1 cellular context compared by ENCODE assay signal in the genomic region with DNA sequence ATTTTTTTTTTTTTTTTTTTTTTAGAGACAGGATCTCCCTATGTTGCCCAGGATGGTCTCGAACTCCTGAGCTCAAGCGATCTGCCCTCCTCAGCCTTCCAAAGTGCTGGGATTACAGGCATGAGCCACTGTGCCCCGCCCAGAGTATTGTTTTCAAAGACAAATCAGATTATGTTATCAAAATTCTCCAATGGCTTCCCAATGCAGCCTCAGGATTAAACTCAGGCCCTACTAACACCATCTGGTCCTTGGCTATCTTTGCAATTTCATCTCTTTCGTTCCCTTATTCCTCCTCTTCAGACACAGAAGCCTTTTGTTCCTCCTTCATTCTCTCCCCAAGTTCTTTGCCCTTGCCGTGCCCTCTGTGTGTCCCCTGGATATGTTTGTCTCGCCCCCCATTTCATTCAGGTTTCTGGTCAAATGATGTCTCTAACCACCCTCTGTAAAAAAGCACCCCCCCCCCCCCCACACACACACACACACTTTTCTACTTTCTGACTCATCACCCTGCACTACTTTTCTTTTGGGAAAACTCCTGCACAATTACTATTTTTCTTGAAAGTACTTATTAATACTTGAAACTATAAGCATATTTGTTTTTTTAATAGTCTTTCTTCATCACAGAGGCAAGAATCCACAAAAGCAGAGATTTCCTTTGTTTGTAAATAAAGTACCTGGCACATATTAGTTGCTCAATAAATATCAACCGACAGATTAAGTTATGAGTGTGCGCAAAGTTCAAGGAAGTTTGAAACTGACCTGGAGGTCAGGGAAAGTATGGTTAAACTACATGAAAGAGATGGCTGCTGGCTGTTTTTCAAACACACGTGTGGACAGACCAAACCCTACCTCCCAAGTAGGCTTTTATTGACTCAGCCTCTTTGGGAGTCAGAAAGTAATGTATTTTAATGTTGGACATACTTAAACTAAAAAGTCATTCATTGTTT.
TF ChIP-seq lines count a peak whose summit lies in the region.

No MANE protein-coding gene starts in this region.

TF ChIP-seq in HepG2, 621 proteins besides CTCF, POLR2A, EP300 and RAD21 (continued from another document and continues in another):
- TF ChIP-seq, protein P1, sequence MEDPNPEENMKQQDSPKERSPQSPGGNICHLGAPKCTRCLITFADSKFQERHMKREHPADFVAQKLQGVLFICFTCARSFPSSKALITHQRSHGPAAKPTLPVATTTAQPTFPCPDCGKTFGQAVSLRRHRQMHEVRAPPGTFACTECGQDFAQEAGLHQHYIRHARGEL (CRISPR knock-in tag; IDR thresholded peaks at IDR 0.05), result no peak
- TF ChIP-seq NR2F2 (IDR thresholded peaks at IDR 0.05; ENCODE audit: borderline replicate concordance, low read depth), result peak; percentile 69; the same call in 1 of the 2 replicates
- TF ChIP-seq, protein P2, sequence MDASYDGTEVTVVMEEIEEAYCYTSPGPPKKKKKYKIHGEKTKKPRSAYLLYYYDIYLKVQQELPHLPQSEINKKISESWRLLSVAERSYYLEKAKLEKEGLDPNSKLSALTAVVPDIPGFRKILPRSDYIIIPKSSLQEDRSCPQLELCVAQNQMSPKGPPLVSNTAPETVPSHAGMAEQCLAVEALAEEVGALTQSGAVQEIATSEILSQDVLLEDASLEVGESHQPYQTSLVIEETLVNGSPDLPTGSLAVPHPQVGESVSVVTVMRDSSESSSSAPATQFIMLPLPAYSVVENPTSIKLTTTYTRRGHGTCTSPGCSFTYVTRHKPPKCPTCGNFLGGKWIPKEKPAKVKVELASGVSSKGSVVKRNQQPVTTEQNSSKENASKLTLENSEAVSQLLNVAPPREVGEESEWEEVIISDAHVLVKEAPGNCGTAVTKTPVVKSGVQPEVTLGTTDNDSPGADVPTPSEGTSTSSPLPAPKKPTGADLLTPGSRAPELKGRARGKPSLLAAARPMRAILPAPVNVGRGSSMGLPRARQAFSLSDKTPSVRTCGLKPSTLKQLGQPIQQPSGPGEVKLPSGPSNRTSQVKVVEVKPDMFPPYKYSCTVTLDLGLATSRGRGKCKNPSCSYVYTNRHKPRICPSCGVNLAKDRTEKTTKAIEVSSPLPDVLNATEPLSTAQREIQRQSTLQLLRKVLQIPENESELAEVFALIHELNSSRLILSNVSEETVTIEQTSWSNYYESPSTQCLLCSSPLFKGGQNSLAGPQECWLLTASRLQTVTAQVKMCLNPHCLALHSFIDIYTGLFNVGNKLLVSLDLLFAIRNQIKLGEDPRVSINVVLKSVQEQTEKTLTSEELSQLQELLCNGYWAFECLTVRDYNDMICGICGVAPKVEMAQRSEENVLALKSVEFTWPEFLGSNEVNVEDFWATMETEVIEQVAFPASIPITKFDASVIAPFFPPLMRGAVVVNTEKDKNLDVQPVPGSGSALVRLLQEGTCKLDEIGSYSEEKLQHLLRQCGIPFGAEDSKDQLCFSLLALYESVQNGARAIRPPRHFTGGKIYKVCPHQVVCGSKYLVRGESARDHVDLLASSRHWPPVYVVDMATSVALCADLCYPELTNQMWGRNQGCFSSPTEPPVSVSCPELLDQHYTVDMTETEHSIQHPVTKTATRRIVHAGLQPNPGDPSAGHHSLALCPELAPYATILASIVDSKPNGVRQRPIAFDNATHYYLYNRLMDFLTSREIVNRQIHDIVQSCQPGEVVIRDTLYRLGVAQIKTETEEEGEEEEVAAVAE (CRISPR knock-in tag; IDR thresholded peaks at IDR 0.05; ENCODE audit: borderline replicate concordance), result no peak
- no peak for TF ChIP-seq RARG (CRISPR knock-in tag; IDR thresholded peaks at IDR 0.05; ENCODE audit: low read depth)
- no peak for TF ChIP-seq ZNF773 (CRISPR knock-in tag; IDR thresholded peaks at IDR 0.05; ENCODE audit: borderline replicate concordance)
- TF ChIP-seq, protein P3, sequence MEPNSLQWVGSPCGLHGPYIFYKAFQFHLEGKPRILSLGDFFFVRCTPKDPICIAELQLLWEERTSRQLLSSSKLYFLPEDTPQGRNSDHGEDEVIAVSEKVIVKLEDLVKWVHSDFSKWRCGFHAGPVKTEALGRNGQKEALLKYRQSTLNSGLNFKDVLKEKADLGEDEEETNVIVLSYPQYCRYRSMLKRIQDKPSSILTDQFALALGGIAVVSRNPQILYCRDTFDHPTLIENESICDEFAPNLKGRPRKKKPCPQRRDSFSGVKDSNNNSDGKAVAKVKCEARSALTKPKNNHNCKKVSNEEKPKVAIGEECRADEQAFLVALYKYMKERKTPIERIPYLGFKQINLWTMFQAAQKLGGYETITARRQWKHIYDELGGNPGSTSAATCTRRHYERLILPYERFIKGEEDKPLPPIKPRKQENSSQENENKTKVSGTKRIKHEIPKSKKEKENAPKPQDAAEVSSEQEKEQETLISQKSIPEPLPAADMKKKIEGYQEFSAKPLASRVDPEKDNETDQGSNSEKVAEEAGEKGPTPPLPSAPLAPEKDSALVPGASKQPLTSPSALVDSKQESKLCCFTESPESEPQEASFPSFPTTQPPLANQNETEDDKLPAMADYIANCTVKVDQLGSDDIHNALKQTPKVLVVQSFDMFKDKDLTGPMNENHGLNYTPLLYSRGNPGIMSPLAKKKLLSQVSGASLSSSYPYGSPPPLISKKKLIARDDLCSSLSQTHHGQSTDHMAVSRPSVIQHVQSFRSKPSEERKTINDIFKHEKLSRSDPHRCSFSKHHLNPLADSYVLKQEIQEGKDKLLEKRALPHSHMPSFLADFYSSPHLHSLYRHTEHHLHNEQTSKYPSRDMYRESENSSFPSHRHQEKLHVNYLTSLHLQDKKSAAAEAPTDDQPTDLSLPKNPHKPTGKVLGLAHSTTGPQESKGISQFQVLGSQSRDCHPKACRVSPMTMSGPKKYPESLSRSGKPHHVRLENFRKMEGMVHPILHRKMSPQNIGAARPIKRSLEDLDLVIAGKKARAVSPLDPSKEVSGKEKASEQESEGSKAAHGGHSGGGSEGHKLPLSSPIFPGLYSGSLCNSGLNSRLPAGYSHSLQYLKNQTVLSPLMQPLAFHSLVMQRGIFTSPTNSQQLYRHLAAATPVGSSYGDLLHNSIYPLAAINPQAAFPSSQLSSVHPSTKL (CRISPR knock-in tag; IDR thresholded peaks at IDR 0.05), result peak; percentile 90
- TF ChIP-seq, protein P4, sequence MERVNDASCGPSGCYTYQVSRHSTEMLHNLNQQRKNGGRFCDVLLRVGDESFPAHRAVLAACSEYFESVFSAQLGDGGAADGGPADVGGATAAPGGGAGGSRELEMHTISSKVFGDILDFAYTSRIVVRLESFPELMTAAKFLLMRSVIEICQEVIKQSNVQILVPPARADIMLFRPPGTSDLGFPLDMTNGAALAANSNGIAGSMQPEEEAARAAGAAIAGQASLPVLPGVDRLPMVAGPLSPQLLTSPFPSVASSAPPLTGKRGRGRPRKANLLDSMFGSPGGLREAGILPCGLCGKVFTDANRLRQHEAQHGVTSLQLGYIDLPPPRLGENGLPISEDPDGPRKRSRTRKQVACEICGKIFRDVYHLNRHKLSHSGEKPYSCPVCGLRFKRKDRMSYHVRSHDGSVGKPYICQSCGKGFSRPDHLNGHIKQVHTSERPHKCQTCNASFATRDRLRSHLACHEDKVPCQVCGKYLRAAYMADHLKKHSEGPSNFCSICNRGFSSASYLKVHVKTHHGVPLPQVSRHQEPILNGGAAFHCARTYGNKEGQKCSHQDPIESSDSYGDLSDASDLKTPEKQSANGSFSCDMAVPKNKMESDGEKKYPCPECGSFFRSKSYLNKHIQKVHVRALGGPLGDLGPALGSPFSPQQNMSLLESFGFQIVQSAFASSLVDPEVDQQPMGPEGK (CRISPR knock-in tag; IDR thresholded peaks at IDR 0.05), result 0 out of 2 replicates have a peak, but pooled peaks have one; percentile 18
- TF ChIP-seq POLR2AphosphoS5 (IDR thresholded peaks at IDR 0.05; ENCODE audit: low read depth, low read length), result no peak
- TF ChIP-seq, protein P5, sequence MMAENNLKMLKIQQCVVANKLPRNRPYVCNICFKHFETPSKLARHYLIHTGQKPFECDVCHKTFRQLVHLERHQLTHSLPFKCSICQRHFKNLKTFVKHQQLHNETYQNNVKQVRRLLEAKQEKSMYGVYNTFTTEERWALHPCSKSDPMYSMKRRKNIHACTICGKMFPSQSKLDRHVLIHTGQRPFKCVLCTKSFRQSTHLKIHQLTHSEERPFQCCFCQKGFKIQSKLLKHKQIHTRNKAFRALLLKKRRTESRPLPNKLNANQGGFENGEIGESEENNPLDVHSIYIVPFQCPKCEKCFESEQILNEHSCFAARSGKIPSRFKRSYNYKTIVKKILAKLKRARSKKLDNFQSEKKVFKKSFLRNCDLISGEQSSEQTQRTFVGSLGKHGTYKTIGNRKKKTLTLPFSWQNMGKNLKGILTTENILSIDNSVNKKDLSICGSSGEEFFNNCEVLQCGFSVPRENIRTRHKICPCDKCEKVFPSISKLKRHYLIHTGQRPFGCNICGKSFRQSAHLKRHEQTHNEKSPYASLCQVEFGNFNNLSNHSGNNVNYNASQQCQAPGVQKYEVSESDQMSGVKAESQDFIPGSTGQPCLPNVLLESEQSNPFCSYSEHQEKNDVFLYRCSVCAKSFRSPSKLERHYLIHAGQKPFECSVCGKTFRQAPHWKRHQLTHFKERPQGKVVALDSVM (CRISPR knock-in tag; IDR thresholded peaks at IDR 0.05), result no peak
- TF ChIP-seq ZKSCAN8 (CRISPR knock-in tag; IDR thresholded peaks at IDR 0.05; ENCODE audit: borderline replicate concordance), result 0 out of 2 replicates have a peak, but pooled peaks have one; percentile 22
- TF ChIP-seq, protein P6, sequence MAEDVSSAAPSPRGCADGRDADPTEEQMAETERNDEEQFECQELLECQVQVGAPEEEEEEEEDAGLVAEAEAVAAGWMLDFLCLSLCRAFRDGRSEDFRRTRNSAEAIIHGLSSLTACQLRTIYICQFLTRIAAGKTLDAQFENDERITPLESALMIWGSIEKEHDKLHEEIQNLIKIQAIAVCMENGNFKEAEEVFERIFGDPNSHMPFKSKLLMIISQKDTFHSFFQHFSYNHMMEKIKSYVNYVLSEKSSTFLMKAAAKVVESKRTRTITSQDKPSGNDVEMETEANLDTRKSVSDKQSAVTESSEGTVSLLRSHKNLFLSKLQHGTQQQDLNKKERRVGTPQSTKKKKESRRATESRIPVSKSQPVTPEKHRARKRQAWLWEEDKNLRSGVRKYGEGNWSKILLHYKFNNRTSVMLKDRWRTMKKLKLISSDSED (CRISPR knock-in tag; IDR thresholded peaks at IDR 0.05), result no peak
- TF ChIP-seq, protein P7, sequence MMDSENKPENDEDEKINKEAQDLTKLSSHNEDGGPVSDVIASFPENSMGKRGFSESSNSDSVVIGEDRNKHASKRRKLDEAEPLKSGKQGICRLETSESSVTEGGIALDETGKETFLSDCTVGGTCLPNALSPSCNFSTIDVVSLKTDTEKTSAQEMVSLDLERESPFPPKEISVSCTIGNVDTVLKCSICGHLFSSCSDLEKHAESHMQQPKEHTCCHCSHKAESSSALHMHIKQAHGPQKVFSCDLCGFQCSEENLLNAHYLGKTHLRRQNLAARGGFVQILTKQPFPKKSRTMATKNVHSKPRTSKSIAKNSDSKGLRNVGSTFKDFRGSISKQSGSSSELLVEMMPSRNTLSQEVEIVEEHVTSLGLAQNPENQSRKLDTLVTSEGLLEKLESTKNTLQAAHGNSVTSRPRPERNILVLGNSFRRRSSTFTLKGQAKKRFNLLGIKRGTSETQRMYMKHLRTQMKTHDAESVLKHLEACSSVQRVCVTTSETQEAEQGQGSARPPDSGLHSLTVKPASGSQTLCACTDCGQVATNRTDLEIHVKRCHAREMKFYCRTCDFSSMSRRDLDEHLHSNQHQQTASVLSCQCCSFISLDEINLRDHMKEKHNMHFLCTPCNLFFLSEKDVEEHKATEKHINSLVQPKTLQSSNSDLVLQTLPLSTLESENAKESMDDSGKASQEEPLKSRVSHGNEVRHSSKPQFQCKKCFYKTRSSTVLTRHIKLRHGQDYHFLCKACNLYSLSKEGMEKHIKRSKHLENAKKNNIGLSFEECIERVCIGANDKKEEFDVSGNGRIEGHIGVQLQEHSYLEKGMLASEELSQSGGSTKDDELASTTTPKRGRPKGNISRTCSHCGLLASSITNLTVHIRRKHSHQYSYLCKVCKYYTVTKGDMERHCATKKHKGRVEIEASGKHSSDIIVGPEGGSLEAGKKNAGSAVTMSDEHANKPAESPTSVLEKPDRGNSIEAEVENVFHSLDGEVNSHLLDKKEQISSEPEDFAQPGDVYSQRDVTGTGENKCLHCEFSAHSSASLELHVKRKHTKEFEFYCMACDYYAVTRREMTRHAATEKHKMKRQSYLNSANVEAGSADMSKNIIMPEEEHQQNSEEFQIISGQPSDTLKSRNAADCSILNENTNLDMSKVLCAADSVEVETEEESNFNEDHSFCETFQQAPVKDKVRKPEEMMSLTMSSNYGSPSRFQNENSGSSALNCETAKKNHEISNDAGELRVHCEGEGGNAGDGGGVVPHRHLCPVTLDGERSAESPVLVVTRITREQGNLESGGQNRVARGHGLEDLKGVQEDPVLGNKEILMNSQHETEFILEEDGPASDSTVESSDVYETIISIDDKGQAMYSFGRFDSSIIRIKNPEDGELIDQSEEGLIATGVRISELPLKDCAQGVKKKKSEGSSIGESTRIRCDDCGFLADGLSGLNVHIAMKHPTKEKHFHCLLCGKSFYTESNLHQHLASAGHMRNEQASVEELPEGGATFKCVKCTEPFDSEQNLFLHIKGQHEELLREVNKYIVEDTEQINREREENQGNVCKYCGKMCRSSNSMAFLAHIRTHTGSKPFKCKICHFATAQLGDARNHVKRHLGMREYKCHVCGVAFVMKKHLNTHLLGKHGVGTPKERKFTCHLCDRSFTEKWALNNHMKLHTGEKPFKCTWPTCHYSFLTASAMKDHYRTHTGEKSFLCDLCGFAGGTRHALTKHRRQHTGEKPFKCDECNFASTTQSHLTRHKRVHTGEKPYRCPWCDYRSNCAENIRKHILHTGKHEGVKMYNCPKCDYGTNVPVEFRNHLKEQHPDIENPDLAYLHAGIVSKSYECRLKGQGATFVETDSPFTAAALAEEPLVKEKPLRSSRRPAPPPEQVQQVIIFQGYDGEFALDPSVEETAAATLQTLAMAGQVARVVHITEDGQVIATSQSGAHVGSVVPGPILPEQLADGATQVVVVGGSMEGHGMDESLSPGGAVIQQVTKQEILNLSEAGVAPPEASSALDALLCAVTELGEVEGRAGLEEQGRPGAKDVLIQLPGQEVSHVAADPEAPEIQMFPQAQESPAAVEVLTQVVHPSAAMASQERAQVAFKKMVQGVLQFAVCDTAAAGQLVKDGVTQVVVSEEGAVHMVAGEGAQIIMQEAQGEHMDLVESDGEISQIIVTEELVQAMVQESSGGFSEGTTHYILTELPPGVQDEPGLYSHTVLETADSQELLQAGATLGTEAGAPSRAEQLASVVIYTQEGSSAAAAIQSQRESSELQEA (CRISPR knock-in tag; IDR thresholded peaks at IDR 0.05; ENCODE audit: not compliant biosample characterization), result no peak
- no peak for TF ChIP-seq AKAP8 (CRISPR knock-in tag; IDR thresholded peaks at IDR 0.05)
- no peak for TF ChIP-seq ZNF766 (CRISPR knock-in tag; IDR thresholded peaks at IDR 0.05; ENCODE audit: borderline replicate concordance)
- TF ChIP-seq, protein P8, sequence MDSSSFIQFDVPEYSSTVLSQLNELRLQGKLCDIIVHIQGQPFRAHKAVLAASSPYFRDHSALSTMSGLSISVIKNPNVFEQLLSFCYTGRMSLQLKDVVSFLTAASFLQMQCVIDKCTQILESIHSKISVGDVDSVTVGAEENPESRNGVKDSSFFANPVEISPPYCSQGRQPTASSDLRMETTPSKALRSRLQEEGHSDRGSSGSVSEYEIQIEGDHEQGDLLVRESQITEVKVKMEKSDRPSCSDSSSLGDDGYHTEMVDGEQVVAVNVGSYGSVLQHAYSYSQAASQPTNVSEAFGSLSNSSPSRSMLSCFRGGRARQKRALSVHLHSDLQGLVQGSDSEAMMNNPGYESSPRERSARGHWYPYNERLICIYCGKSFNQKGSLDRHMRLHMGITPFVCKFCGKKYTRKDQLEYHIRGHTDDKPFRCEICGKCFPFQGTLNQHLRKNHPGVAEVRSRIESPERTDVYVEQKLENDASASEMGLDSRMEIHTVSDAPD (CRISPR knock-in tag; IDR thresholded peaks at IDR 0.05), result peak; percentile 55; the same call in 1 of the 2 replicates
- TF ChIP-seq SAP130 (CRISPR knock-in tag; IDR thresholded peaks at IDR 0.05; ENCODE audit: low read depth), result peak; percentile 61
- no peak for TF ChIP-seq KLF6 (CRISPR knock-in tag; IDR thresholded peaks at IDR 0.05)
